In the genomic region with DNA sequence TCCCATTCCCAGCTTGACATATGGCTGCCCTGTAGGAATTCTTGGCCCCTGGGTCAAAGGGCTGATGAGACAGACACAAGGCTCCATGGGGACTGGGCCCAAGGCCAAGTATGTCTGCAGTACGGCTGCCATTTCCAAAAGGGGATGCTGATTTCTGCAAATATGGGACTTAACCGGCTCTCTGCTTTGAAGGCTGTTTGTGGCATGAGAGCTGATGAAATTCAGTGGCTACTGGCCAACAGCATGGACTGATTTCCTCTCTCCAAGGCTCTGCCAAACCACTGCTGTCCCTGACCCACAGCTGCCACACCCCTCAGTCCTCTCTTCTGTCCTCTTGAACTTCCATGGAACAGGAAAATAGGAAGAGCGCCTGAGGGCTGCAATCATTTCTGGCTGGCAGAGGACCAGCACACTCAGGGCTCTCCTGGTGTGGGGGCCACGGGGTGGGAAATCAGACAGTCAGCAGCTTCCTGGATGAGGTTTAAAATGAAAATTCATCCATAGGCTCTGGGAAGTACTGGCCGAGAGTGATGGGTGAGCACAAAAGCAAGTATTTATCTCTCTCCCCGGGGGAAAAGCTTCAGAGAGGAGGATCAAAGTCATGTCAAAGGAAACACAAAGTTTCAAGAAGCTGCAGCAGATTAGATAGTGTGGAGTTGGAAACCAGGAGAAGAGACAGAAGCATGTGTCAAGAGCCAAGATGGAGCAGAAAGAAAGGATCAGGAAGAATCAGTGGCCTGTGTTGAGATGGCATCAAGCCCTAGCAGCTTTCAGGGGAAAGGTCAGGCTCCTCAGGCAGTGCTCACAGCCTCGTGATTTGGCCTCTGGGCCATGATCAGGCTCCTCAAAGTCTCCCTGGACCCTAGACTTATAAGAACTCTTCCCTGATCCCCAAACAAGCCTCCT, we compare ENCODE assay signal across 1 cellular context.
TF ChIP-seq lines count a peak whose summit lies in the region.

No MANE protein-coding gene starts in this region.

TF ChIP-seq in SK-N-SH, 30 proteins besides CTCF, POLR2A, EP300 and RAD21 (continued from another document):
- TF ChIP-seq TCF12 (IDR thresholded peaks at IDR 0.05) = peak; percentile 85
- peak; percentile 34 for TF ChIP-seq CHD2 (IDR thresholded peaks at IDR 0.05; ENCODE audit: low read length, partially characterized antibody)
- TF ChIP-seq MEF2A (IDR thresholded peaks at IDR 0.05; ENCODE audit: borderline replicate concordance, low read depth) = peak; percentile 38; the same call in 1 of the 2 replicates
- TF ChIP-seq JUND (IDR thresholded peaks at IDR 0.05) = peak; percentile 61; the same call in 1 of the 2 replicates
- TF ChIP-seq, protein P1, sequence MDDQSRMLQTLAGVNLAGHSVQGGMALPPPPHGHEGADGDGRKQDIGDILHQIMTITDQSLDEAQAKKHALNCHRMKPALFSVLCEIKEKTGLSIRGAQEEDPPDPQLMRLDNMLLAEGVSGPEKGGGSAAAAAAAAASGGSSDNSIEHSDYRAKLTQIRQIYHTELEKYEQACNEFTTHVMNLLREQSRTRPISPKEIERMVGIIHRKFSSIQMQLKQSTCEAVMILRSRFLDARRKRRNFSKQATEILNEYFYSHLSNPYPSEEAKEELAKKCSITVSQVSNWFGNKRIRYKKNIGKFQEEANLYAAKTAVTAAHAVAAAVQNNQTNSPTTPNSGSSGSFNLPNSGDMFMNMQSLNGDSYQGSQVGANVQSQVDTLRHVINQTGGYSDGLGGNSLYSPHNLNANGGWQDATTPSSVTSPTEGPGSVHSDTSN (IDR thresholded peaks at IDR 0.05) = peak; percentile 61
- TF ChIP-seq, protein P2, sequence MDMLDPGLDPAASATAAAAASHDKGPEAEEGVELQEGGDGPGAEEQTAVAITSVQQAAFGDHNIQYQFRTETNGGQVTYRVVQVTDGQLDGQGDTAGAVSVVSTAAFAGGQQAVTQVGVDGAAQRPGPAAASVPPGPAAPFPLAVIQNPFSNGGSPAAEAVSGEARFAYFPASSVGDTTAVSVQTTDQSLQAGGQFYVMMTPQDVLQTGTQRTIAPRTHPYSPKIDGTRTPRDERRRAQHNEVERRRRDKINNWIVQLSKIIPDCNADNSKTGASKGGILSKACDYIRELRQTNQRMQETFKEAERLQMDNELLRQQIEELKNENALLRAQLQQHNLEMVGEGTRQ (IDR thresholded peaks at IDR 0.05; ENCODE audit: borderline replicate concordance, low read depth, low read length) = no peak
- 0 out of 2 replicates have a peak, but pooled peaks have one; percentile 37 for TF ChIP-seq RCOR1 (IDR thresholded peaks at IDR 0.05; ENCODE audit: low read length)
- peak; percentile 72; the same call in 1 of the 2 replicates for TF ChIP-seq SIN3A (IDR thresholded peaks at IDR 0.05; ENCODE audit: borderline replicate concordance, low read depth, low read length)
- peak; percentile 94 for TF ChIP-seq RXRA (IDR thresholded peaks at IDR 0.05; ENCODE audit: borderline replicate concordance, low read depth)
- peak; percentile 99 for TF ChIP-seq NFIC (IDR thresholded peaks at IDR 0.05; ENCODE audit: borderline replicate concordance)
- no peak for TF ChIP-seq SMC3 (IDR thresholded peaks at IDR 0.05; ENCODE audit: low read depth, low read length)
